8 cellular contexts compared by ENCODE assay signal in genomic region chr21:14864211-14865021, GRCh38.
A peak's percentile ranks its signal among the peaks of the same experiment; 100 is the strongest.
DNase-seq lines count a peak whose midpoint lies in the region; ATAC-seq and TF ChIP-seq lines count a peak whose summit lies in the region.

No MANE protein-coding gene starts in this region.

- peak overlapping the region; percentile 15 for H3K27ac ChIP-seq in skeletal muscle tissue (ENCODE audit: low read depth, low read length)

- no peaks in the 10 kb centered on the region for H3K9me3 ChIP-seq in skeletal muscle tissue (ENCODE audit: control insufficient read depth in 3 of 3, low read length in 3 of 3)

- ATAC-seq in GM19025 (IDR thresholded peaks at IDR 0.05; ENCODE audit: low read depth, unreplicated experiment): peak; percentile 58
- peak; percentile 71 for ATAC-seq in HG03378 (IDR thresholded peaks at IDR 0.05; ENCODE audit: unreplicated experiment)

- H3K9me3 Mint-ChIP-seq in CD14-positive monocyte: peaks cover 0 to 11% (median 3%) of the 10 kb centered on the region in 7 donors

- H3K27ac Mint-ChIP-seq in CD14-positive monocyte: peak overlapping the region; percentile 58 to 94 (median 79)

- peak; percentile 72 for DNase-seq in CD14-positive monocyte (ENCODE audit: low spot score)
- peak; percentile 66 for DNase-seq in OCI-M1 (lab: John Stamatoyannopoulos, UW)
- DNase-seq in astrocyte of the hippocampus (ENCODE audit: low read depth, low spot score): peak; percentile 92
- peak; percentile 20 for DNase-seq in iPS DF 19.7 (ENCODE audit: low read depth, low spot score)
- no peak for DNase-seq in NCI-H1048 (lab: John Stamatoyannopoulos, UW)

- intact Hi-C loops in CD14-positive monocyte (cut with micrococcal nuclease): loop anchor here (5.0 to 10.0 kb wide), 3 partner anchors 200 to 358 kb away; partner anchors contain the start of gene NRIP1 (in 1 of the 2)

- peak; percentile 67 for TF ChIP-seq CTCF in CD14-positive monocyte (IDR thresholded peaks at IDR 0.05)

- peaks cover 0 to 7% (median 3%) of the 10 kb centered on the region in 3 donors for H3K4me1 ChIP-seq in skeletal muscle tissue (ENCODE audit: control insufficient read depth in 3 of 3, insufficient read depth in 3 of 3, low read length in 3 of 3)

- H3K36me3 Mint-ChIP-seq in CD14-positive monocyte: peaks cover 0 to 9% of the 10 kb centered on the region in 2 donors

- no peak overlapping the region for H3K4me3 Mint-ChIP-seq in CD14-positive monocyte

- H3K4me1 Mint-ChIP-seq in CD14-positive monocyte: peaks cover 67% of the 10 kb centered on the region

- no peak overlapping the region for H3K4me3 ChIP-seq in skeletal muscle tissue (ENCODE audit: low read length in 3 of 3)

- H3K36me3 ChIP-seq in skeletal muscle tissue (ENCODE audit: control insufficient read depth in 3 of 3, insufficient read depth in 3 of 3, low read length in 3 of 3): no peaks in the 10 kb centered on the region

- no peaks in the 10 kb centered on the region for H3K27me3 Mint-ChIP-seq in CD14-positive monocyte (ENCODE audit: low read depth in 3 of 3)

- no peak overlapping the region for H3K9ac ChIP-seq in skeletal muscle tissue (ENCODE audit: low read depth in 1 of 3, low read length in 3 of 3)

- no peaks in the 10 kb centered on the region for H3K27me3 ChIP-seq in skeletal muscle tissue (ENCODE audit: control insufficient read depth in 3 of 3, insufficient read depth in 3 of 3, low read length in 3 of 3)
